In genomic region chr22:47040486-47041145, GRCh38 we compare ENCODE assay signal across 21 cellular contexts.
DNase-seq lines count a peak whose midpoint lies in the region; ATAC-seq, FAIRE-seq and TF ChIP-seq lines count a peak whose summit lies in the region.
"Had no signal": no experiment of that assay in that cellular context is flagged by ENCODE, and none has a peak within 500 bp of the region (broad histone marks: within the 10 kb centered on the region; RNA-seq: fewer than 3 reads in every experiment).

No MANE protein-coding gene starts in this region.

- H3K4me2 ChIP-seq in HepG2 (ENCODE audit: low read depth, low read length), result no peak overlapping the region
- no peak overlapping the region for H3K4me2 ChIP-seq in neural progenitor cell
- H3K4me2 ChIP-seq: BLaER1 treated with 17β-estradiol and CSF1 and Interleukin-3, amounts not matched to agents 10 nM and 100 nM had no signal

- in situ Hi-C loops in HepG2 (cut with HindIII; ENCODE audit: extremely low pct_ligation_motif_present, low pct_unique_long_range_greater_than_20kb), result no loop called here

- TF ChIP-seq RAD21 in HepG2 (CRISPR knock-in tag; IDR thresholded peaks at IDR 0.05), result no peak

- H3K79me2 ChIP-seq in HepG2 (ENCODE audit: insufficient read depth, low read length) (no peaks in the 10 kb centered on the region), neural progenitor cell (ENCODE audit: low read depth) (no peaks in the 10 kb centered on the region)

- intact Hi-C loops in right lobe of liver (cut with DNase I) (no loop called here), HepG2 (cut with micrococcal nuclease; ENCODE audit: unreplicated experiment) (no loop called here), lower lobe of right lung (cut with DNase I) (no loop called here)

- no peaks in the 10 kb centered on the region for H3K9me3 ChIP-seq in right lobe of liver
- no peaks in the 10 kb centered on the region for H3K9me3 ChIP-seq in HepG2 (ENCODE audit: low read length)
- no peaks in the 10 kb centered on the region for H3K9me3 ChIP-seq in lower lobe of right lung
- no peaks in the 10 kb centered on the region for H3K9me3 ChIP-seq in neural progenitor cell (ENCODE audit: low read depth)
- H3K9me3 ChIP-seq: BLaER1 treated with 17β-estradiol and CSF1 and Interleukin-3, amounts not matched to agents 10 nM and 100 nM; SJSA1 had no signal

- H3K4me1 Mint-ChIP-seq in neural progenitor cell, result peaks cover 42% of the 10 kb centered on the region

- no peak overlapping the region for H3K9ac ChIP-seq in HepG2 (ENCODE audit: insufficient read depth, low read depth, low read length)
- H3K9ac ChIP-seq in neural progenitor cell, result no peak overlapping the region
- H3K9ac ChIP-seq: BLaER1 treated with 17β-estradiol and CSF1 and Interleukin-3, amounts not matched to agents 10 nM and 100 nM had no signal

- BruUV-seq in HepG2 (replicated peaks; lab: Mats Ljungman, UMichigan), result no TSS peak

- POLR2A ChIA-PET in HepG2 (lab: Yijun Ruan, JAX), result no interaction called here

- CTCF ChIA-PET in HepG2 (lab: Yijun Ruan, JAX; ENCODE audit: low intra/inter-chr PET ratio, low total read pairs), result no interaction called here

- 84% methylated on average over 13 of the region's 23 CpGs for WGBS in right lobe of liver (ENCODE audit: insufficient coverage, low coverage, low lambda C conversion rate, missing lambda C conversion rate)
- 96% methylated on average over 20 of the region's 23 CpGs for WGBS in HepG2 (ENCODE audit: low lambda C conversion rate)

- H3K27me3 ChIP-seq in right lobe of liver (no peaks in the 10 kb centered on the region), HepG2 (ENCODE audit: control insufficient read depth in 1 of 2, insufficient read depth in 2 of 2, low read length in 2 of 2) (no peaks in the 10 kb centered on the region), bronchial epithelial cell (ENCODE audit: control insufficient read depth, insufficient read depth, low read length) (no peaks in the 10 kb centered on the region), lower lobe of right lung (ENCODE audit: low read depth) (no peaks in the 10 kb centered on the region), neural progenitor cell (no peaks in the 10 kb centered on the region)
- H3K27me3 ChIP-seq: BLaER1 treated with 17β-estradiol and CSF1 and Interleukin-3, amounts not matched to agents 10 nM and 100 nM; SJSA1 had no signal

- DNase-seq in right lobe of liver, result peak in 2 of 3 donors; percentile 10 to 44
- no peak for DNase-seq in HepG2 (ENCODE audit: low spot score)
- DNase-seq in bronchial epithelial cell (ENCODE audit: low read depth), result no peak
- peak; percentile 37 for DNase-seq in lower lobe of right lung
- no peak for DNase-seq in neural progenitor cell (ENCODE audit: low spot score)
- DNase-seq in NCI-H226, result no peak
- DNase-seq: CD8-positive, alpha-beta T cell; HFFc6; MM.1S; NCI-H1092; NCI-H1436 treated with DMSO at 0.1 percent for 48 hours; NCI-H2081; NCI-H510A treated with DMSO at 0.1 percent for 48 hours; NCI-H774; OCI-M1; RPMI8226 had no signal

- no peak for ATAC-seq in right lobe of liver
- no peak for ATAC-seq in HepG2
- no peak for ATAC-seq in lower lobe of right lung
- no peak for ATAC-seq in HG03469 (IDR thresholded peaks at IDR 0.05; ENCODE audit: unreplicated experiment)
- ATAC-seq: CD8-positive, alpha-beta T cell had no signal

- H3K36me3 Mint-ChIP-seq in neural progenitor cell, result peaks cover 1% of the 10 kb centered on the region

- no peaks in the 10 kb centered on the region for H3K4me1 ChIP-seq in right lobe of liver
- H3K4me1 ChIP-seq in HepG2 (ENCODE audit: insufficient read depth, low read length), result peaks cover 20% of the 10 kb centered on the region
- H3K4me1 ChIP-seq in lower lobe of right lung, result peaks cover 12% of the 10 kb centered on the region
- H3K4me1 ChIP-seq in neural progenitor cell, result peaks cover 6% of the 10 kb centered on the region
- H3K4me1 ChIP-seq: SJSA1 had no signal

- no peaks in the 10 kb centered on the region for H3F3A ChIP-seq in neural progenitor cell (ENCODE audit: low read depth)

- H3K27ac ChIP-seq in right lobe of liver (no peak overlapping the region), HepG2 (ENCODE audit: extremely low read length, insufficient read depth, low read length) (no peak overlapping the region), lower lobe of right lung (no peak overlapping the region), neural progenitor cell (no peak overlapping the region)
- H3K27ac ChIP-seq: BLaER1 treated with 17β-estradiol and CSF1 and Interleukin-3, amounts not matched to agents 10 nM and 100 nM; SJSA1 had no signal

- no peak for TF ChIP-seq EP300 in HepG2 (IDR thresholded peaks at IDR 0.05; ENCODE audit: low read depth in 2 of 2, low read length in 2 of 2)
- no peak for TF ChIP-seq EP300 in HepG2 (CRISPR knock-in tag; IDR thresholded peaks at IDR 0.05; ENCODE audit: borderline replicate concordance)

- H3K36me3 ChIP-seq in right lobe of liver (no peaks in the 10 kb centered on the region), HepG2 (replicated peaks in 1 of 2; ENCODE audit: control insufficient read depth in 1 of 2, insufficient read depth in 2 of 2, low read length in 2 of 2) (peaks cover 0 to 2% of the 10 kb centered on the region in 2 experiments; a peak in 2 of 5 replicates), bronchial epithelial cell (ENCODE audit: control insufficient read depth, insufficient read depth, low read length) (peaks cover 4% of the 10 kb centered on the region), lower lobe of right lung (peaks cover 16% of the 10 kb centered on the region), neural progenitor cell (no peaks in the 10 kb centered on the region)
- H3K36me3 ChIP-seq: SJSA1 had no signal

- FAIRE-seq in HepG2 (lab: Jason Lieb, UNC), result no peak
- FAIRE-seq in bronchial epithelial cell (lab: Jason Lieb, UNC), result peak; percentile 75
- FAIRE-seq: HTR-8/SVneo had no signal

- peaks cover 9% of the 10 kb centered on the region for H3K27me3 Mint-ChIP-seq in neural progenitor cell (ENCODE audit: insufficient read depth, low read depth)
- H3K27me3 Mint-ChIP-seq: IgD-negative memory B cell had no signal

- no peak overlapping the region for H2AFZ ChIP-seq in HepG2 (ENCODE audit: low read length)
- no peak overlapping the region for H2AFZ ChIP-seq in neural progenitor cell (replicated peaks)

- no peak for TF ChIP-seq CTCF in right lobe of liver (IDR thresholded peaks at IDR 0.05)
- no peak for TF ChIP-seq CTCF in HepG2 (CRISPR knock-in tag; IDR thresholded peaks at IDR 0.05)
- no peak for TF ChIP-seq CTCF in bronchial epithelial cell (IDR thresholded peaks at IDR 0.05; ENCODE audit: insufficient read depth, low read length, severe bottlenecking)
- TF ChIP-seq CTCF in lower lobe of right lung (IDR thresholded peaks at IDR 0.05), result no peak
- no peak for TF ChIP-seq CTCF in neural progenitor cell (IDR thresholded peaks at IDR 0.05)

- TF ChIP-seq POLR2A in right lobe of liver (IDR thresholded peaks at IDR 0.05), result no peak
- no peak for TF ChIP-seq POLR2A in HepG2 (IDR thresholded peaks at IDR 0.05; ENCODE audit: insufficient read depth in 1 of 2, low read depth in 2 of 2, low read length in 2 of 2)

- H3K4me3 Mint-ChIP-seq in neural progenitor cell, result no peak overlapping the region
- H3K4me3 Mint-ChIP-seq: CD8-positive, alpha-beta T cell; HFFc6; IgD-negative memory B cell had no signal

- H3K4me3 ChIP-seq in right lobe of liver, result no peak overlapping the region
- H3K4me3 ChIP-seq in HepG2 (replicated peaks in 1 of 3; ENCODE audit: insufficient read depth in 1 of 3, low read depth in 2 of 3, low read length in 3 of 3), result no peak overlapping the region
- H3K4me3 ChIP-seq in bronchial epithelial cell (ENCODE audit: low read depth, low read length), result no peak overlapping the region
- H3K4me3 ChIP-seq in lower lobe of right lung, result no peak overlapping the region
- no peak overlapping the region for H3K4me3 ChIP-seq in neural progenitor cell
- H3K4me3 ChIP-seq: BLaER1 treated with 17β-estradiol and CSF1 and Interleukin-3, amounts not matched to agents 10 nM and 100 nM; SJSA1 had no signal

- peaks cover 2% of the 10 kb centered on the region for H3K9me3 Mint-ChIP-seq in neural progenitor cell
- H3K9me3 Mint-ChIP-seq: CD8-positive, alpha-beta T cell; HFFc6; IgD-negative memory B cell had no signal

- H3K27ac Mint-ChIP-seq in neural progenitor cell, result no peak overlapping the region
- H3K27ac Mint-ChIP-seq: CD8-positive, alpha-beta T cell; HFFc6; IgD-negative memory B cell had no signal

- H4K20me1 ChIP-seq in HepG2 (ENCODE audit: insufficient read depth, low read length), result no peaks in the 10 kb centered on the region; the same call in 1 of the 2 replicates
- no peaks in the 10 kb centered on the region for H4K20me1 ChIP-seq in neural progenitor cell (ENCODE audit: low read depth)

TF ChIP-seq in HepG2, 621 proteins besides CTCF, POLR2A, EP300 and RAD21 (continues in another document):
- TF ChIP-seq PRDM15 (CRISPR knock-in tag; IDR thresholded peaks at IDR 0.05) (no peak), RFX3 (CRISPR knock-in tag; IDR thresholded peaks at IDR 0.05) (no peak), ZNF496 (CRISPR knock-in tag; IDR thresholded peaks at IDR 0.05; ENCODE audit: insufficient replicate concordance) (no peak), ZNF446 (CRISPR knock-in tag; IDR thresholded peaks at IDR 0.05) (no peak), HNRNPL (IDR thresholded peaks at IDR 0.05; ENCODE audit: low read depth, low read length) (no peak), ZNF333 (CRISPR knock-in tag; IDR thresholded peaks at IDR 0.05; ENCODE audit: borderline replicate concordance) (no peak)

Comparison
In these comparisons a context has a peak if more than half of its experiments do, and no peak if none do; other contexts are left out.
1. DNase-seq: peak in right lobe of liver (2 of 3) and lower lobe of right lung (single experiment); none in HepG2 (single experiment), bronchial epithelial cell (single experiment), neural progenitor cell (single experiment) and NCI-H226 (single experiment).